Comparison of ENCODE assay signal across 9 cellular contexts in the genomic region with DNA sequence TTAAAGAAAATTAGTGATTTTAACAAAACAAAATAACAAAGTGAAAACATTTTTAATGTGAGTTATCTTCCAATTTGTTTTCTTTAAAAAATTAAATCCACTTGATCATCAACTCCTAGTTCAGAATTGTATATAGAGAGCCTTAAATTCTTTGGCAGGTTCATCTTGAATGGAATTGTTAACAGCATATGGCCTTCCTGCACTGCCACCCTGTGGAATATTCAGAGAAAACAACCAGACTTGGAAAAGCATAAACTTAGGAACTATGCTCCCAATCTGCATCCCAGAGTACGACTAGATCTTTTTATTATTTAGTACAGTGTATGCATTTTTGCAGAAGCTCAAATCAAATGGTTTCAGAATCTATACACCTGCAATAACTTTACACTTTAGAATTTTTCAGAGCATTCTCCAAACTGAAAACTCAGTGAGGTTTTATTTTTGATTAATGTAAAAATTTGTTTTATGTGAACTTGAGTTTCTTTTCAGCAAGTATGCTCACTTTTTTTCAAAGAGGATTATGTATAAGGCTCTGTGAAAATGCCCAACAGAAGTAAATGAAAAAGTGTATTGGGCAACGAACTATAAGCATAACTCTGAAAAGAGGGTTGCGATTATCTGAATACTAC. TPM values are rescaled to one million over a fixed set of nuclear protein-coding genes. Genes with fewer than 3 reads are reported as not detected.
DNase-seq lines count a peak whose midpoint lies in the region; ATAC-seq and TF ChIP-seq lines count a peak whose summit lies in the region.
"Had no signal": no experiment of that assay in that cellular context is flagged by ENCODE, and none has a peak within 500 bp of the region (broad histone marks: within the 10 kb centered on the region; RNA-seq: fewer than 3 reads in every experiment).

No MANE protein-coding gene starts in this region.

- intact Hi-C loops in breast epithelium (cut with DNase I; ENCODE audit: low total_unique reads): no loop called here

- peak; percentile 58 for DNase-seq in COR-L47 (lab: John Stamatoyannopoulos, UW)
- peak; percentile 48 for DNase-seq in NCI-H2227 (lab: John Stamatoyannopoulos, UW; ENCODE audit: unreplicated experiment)
- DNase-seq in breast epithelium (ENCODE audit: low spot score in 2 of 2): no peak
- DNase-seq in left kidney (ENCODE audit: low read depth, low spot score): peak; percentile 74
- DNase-seq in foreskin melanocyte: no peak

- H3K27ac ChIP-seq in breast epithelium: no peak overlapping the region

- TF ChIP-seq POLR2A in breast epithelium (IDR thresholded peaks at IDR 0.05): no peak

- H3K9me3 ChIP-seq in breast epithelium: no peaks in the 10 kb centered on the region

- no peaks in the 10 kb centered on the region for H3K36me3 ChIP-seq in breast epithelium

- H3K27me3 ChIP-seq in breast epithelium: no peaks in the 10 kb centered on the region

- peak in 2 of 3 donors; percentile 63 to 81 for TF ChIP-seq CTCF in breast epithelium (IDR thresholded peaks at IDR 0.05)

- no peak overlapping the region for H3K4me3 ChIP-seq in breast epithelium

- H3K4me1 ChIP-seq in breast epithelium: no peaks in the 10 kb centered on the region

- ATAC-seq in GM21723 (IDR thresholded peaks at IDR 0.05; ENCODE audit: unreplicated experiment) (peak; percentile 59), HG03159 (IDR thresholded peaks at IDR 0.05; ENCODE audit: unreplicated experiment) (no peak), HG02938 (IDR thresholded peaks at IDR 0.05; ENCODE audit: unreplicated experiment) (no peak)
- ATAC-seq: naive thymus-derived CD4-positive, alpha-beta T cell had no signal

RNA-seq across cellular contexts. Expression of a gene that starts 44.9 kb away (rescaled TPM):
- 10 to 100 TPM; 10.2 to 93.2 (median 57.4) TPM for total RNA-seq in breast epithelium

Comparison
In these comparisons a context has a peak if more than half of its experiments do, and no peak if none do; other contexts are left out.
1. DNase-seq: peak in COR-L47 (single experiment), NCI-H2227 (single experiment) and left kidney (single experiment); none in breast epithelium (0 of 2) and foreskin melanocyte (single experiment).